In the genomic region with DNA sequence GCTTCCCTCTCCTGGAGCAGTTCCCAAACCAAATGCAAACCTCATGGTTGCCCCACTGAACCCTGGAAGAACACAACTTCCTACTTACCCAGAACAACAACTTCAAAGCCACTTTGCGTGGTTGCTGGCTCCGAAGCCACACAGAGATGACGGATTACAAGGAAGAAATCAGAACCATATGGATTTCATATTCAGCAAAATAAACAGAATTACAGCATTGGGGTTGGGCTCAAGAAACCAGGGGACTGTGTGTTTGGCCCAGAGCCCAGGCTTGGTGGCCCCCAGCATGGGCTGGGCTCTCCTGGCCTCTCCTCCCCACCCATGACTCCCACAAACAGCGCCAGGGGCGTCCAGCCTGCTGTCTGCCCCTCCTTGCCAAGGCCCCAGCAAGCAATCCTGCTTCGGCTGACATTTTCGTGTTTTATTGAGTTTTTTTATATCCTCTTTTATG, we compare ENCODE assay signal across 12 cellular contexts.
A peak's percentile ranks its signal among the peaks of the same experiment; 100 is the strongest.
DNase-seq lines count a peak whose midpoint lies in the region; ATAC-seq and TF ChIP-seq lines count a peak whose summit lies in the region.
"Had no signal": no experiment of that assay in that cellular context is flagged by ENCODE, and none has a peak within 500 bp of the region (broad histone marks: within the 10 kb centered on the region; RNA-seq: fewer than 3 reads in every experiment).

No MANE protein-coding gene starts in this region.

- H3K4me3 ChIP-seq in Karpas-422 (ENCODE audit: low read length) = no peak overlapping the region
- H3K4me3 ChIP-seq in esophagus (ENCODE audit: low read depth in 1 of 2, low read length in 2 of 2) = no peak overlapping the region

- H3K4me1 Mint-ChIP-seq in memory B cell = peaks cover 21% of the 10 kb centered on the region
- peaks cover 28% of the 10 kb centered on the region for H3K4me1 Mint-ChIP-seq in type B pancreatic cell (ENCODE audit: unreplicated experiment)
- no peaks in the 10 kb centered on the region for H3K4me1 Mint-ChIP-seq in activated naive CD4-positive, alpha-beta T cell treated with anti-CD3 and anti-CD28 coated beads, Interleukin-2, amount 10 ng/mL, durations not matched to agents 7 days and 5 days

- DNase-seq in Karpas-422 = no peak
- DNase-seq in memory B cell (ENCODE audit: low spot score in 2 of 2) = no peak
- no peak for DNase-seq in type B pancreatic cell (ENCODE audit: extremely low spot score, unreplicated experiment)
- no peak for DNase-seq in activated naive CD4-positive, alpha-beta T cell treated with anti-CD3 and anti-CD28 coated beads, Interleukin-2, amount 10 ng/mL, durations not matched to agents 7 days and 5 days
- no peak for DNase-seq in NCI-H1436 (lab: John Stamatoyannopoulos, UW)
- no peak for DNase-seq in iPS-NIHi11 (ENCODE audit: low spot score)
- DNase-seq: activated CD4-positive, alpha-beta T cell treated with anti-CD3 and anti-CD28 coated beads for 36 hours; DMS53; NCI-H1092 treated with DMSO at 0.1 percent for 48 hours; NCI-H69 had no signal

- H3K27me3 Mint-ChIP-seq in memory B cell = peaks cover 4% of the 10 kb centered on the region
- H3K27me3 Mint-ChIP-seq in type B pancreatic cell = peaks cover 2% of the 10 kb centered on the region
- H3K27me3 Mint-ChIP-seq in activated naive CD4-positive, alpha-beta T cell treated with anti-CD3 and anti-CD28 coated beads, Interleukin-2, amount 10 ng/mL, durations not matched to agents 7 days and 5 days = no peaks in the 10 kb centered on the region
- H3K27me3 Mint-ChIP-seq: activated CD4-positive, alpha-beta T cell treated with anti-CD3 and anti-CD28 coated beads for 36 hours had no signal

- peak overlapping the region; percentile 67 for H3K4me2 ChIP-seq in Karpas-422 (ENCODE audit: low read depth, low read length, poor library complexity, severe bottlenecking)

- H2AFZ ChIP-seq in Karpas-422 (ENCODE audit: low read length) = no peak overlapping the region

- no peaks in the 10 kb centered on the region for H3K27me3 ChIP-seq in Karpas-422 (ENCODE audit: low read length)
- H3K27me3 ChIP-seq in esophagus (ENCODE audit: control insufficient read depth in 1 of 2, insufficient read depth in 2 of 2, low read length in 2 of 2) = no peaks in the 10 kb centered on the region

- ATAC-seq in memory B cell (ENCODE audit: low read depth) (no peak), HG03378 (IDR thresholded peaks at IDR 0.05; ENCODE audit: unreplicated experiment) (no peak)
- ATAC-seq: activated CD4-positive, alpha-beta T cell treated with anti-CD3 and anti-CD28 coated beads for 36 hours had no signal

- peak overlapping the region; percentile 65 for H3K9ac ChIP-seq in Karpas-422 (ENCODE audit: low read length)

- H3K4me3 Mint-ChIP-seq in memory B cell (no peak overlapping the region), type B pancreatic cell (peak overlapping the region; percentile 39)
- H3K4me3 Mint-ChIP-seq in activated naive CD4-positive, alpha-beta T cell treated with anti-CD3 and anti-CD28 coated beads, Interleukin-2, amount 10 ng/mL, durations not matched to agents 7 days and 5 days = no peak overlapping the region
- H3K4me3 Mint-ChIP-seq: activated CD4-positive, alpha-beta T cell treated with anti-CD3 and anti-CD28 coated beads for 36 hours had no signal

- H3K27ac ChIP-seq in Karpas-422 (ENCODE audit: low read length) (peak overlapping the region; percentile 98), esophagus (ENCODE audit: low read depth in 2 of 2, low read length in 1 of 2) (peak overlapping the region; percentile 40 to 48)

- no peak for TF ChIP-seq CTCF in type B pancreatic cell (conservative IDR thresholded peaks at IDR 0.05)

- no peaks in the 10 kb centered on the region for H3K36me3 Mint-ChIP-seq in memory B cell
- H3K36me3 Mint-ChIP-seq in type B pancreatic cell = no peaks in the 10 kb centered on the region
- no peaks in the 10 kb centered on the region for H3K36me3 Mint-ChIP-seq in activated naive CD4-positive, alpha-beta T cell treated with anti-CD3 and anti-CD28 coated beads, Interleukin-2, amount 10 ng/mL, durations not matched to agents 7 days and 5 days

- H3K9me3 ChIP-seq in Karpas-422 (ENCODE audit: low read length) = peaks cover 7% of the 10 kb centered on the region; the same call in 1 of the 2 replicates
- no peaks in the 10 kb centered on the region for H3K9me3 ChIP-seq in esophagus (ENCODE audit: control insufficient read depth in 2 of 2, insufficient read depth in 1 of 2, low read depth in 1 of 2, low read length in 1 of 2)

- H4K20me1 ChIP-seq in Karpas-422 (ENCODE audit: insufficient read depth, low read depth, low read length) = no peaks in the 10 kb centered on the region

- WGBS in esophagus, 2 donors = 32 to 55% methylated on average over 7 of the region's 7 CpGs

- H3K79me2 ChIP-seq in Karpas-422 (ENCODE audit: low read length) = no peaks in the 10 kb centered on the region

- no peaks in the 10 kb centered on the region for H3K9me2 ChIP-seq in Karpas-422 (replicated peaks; ENCODE audit: insufficient read depth, low read length)

- peaks cover 7% of the 10 kb centered on the region for H3K9me3 Mint-ChIP-seq in memory B cell
- H3K9me3 Mint-ChIP-seq in type B pancreatic cell = peaks cover 10% of the 10 kb centered on the region
- peaks cover 6% of the 10 kb centered on the region for H3K9me3 Mint-ChIP-seq in activated naive CD4-positive, alpha-beta T cell treated with anti-CD3 and anti-CD28 coated beads, Interleukin-2, amount 10 ng/mL, durations not matched to agents 7 days and 5 days

- H3K4me1 ChIP-seq in Karpas-422 (ENCODE audit: low read length) (peaks cover 58% of the 10 kb centered on the region), esophagus (ENCODE audit: control insufficient read depth in 2 of 2, insufficient read depth in 2 of 2, low read length in 1 of 2) (peaks cover 2 to 14% of the 10 kb centered on the region in 2 donors)

- H3K27ac Mint-ChIP-seq in memory B cell = peak overlapping the region; percentile 74
- H3K27ac Mint-ChIP-seq in type B pancreatic cell = peak overlapping the region; percentile 44
- H3K27ac Mint-ChIP-seq in activated naive CD4-positive, alpha-beta T cell treated with anti-CD3 and anti-CD28 coated beads, Interleukin-2, amount 10 ng/mL, durations not matched to agents 7 days and 5 days = no peak overlapping the region
- H3K27ac Mint-ChIP-seq: activated CD4-positive, alpha-beta T cell treated with anti-CD3 and anti-CD28 coated beads for 36 hours had no signal

- CTCF ChIA-PET in activated naive CD4-positive, alpha-beta T cell treated with anti-CD3 and anti-CD28 coated beads, Interleukin-2, amount 10 ng/mL, durations not matched to agents 7 days and 5 days (lab: Charles Lee) = no interaction called here

- H3K36me3 ChIP-seq in Karpas-422 (ENCODE audit: insufficient read depth, low read length) (no peaks in the 10 kb centered on the region; the same call in 1 of the 2 replicates), esophagus (ENCODE audit: control insufficient read depth in 2 of 2, insufficient read depth in 2 of 2, low read length in 1 of 2) (no peaks in the 10 kb centered on the region)
